Comparison of ENCODE assay signal across 8 cellular contexts in genomic region chr3:159839561-159840379, GRCh38. TPM values are rescaled to one million over a fixed set of nuclear protein-coding genes. Genes with fewer than 3 reads are reported as not detected.
DNase-seq lines count a peak whose midpoint lies in the region; ATAC-seq and TF ChIP-seq lines count a peak whose summit lies in the region.

Gene SCHIP1 (plus strand): TSS chr3:159839861.

- H2AFZ ChIP-seq in neuron (ENCODE audit: low read depth, low read length) = peak within 1 kb of the TSS; percentile 36

- H3K36me3 ChIP-seq in gastroesophageal sphincter (no peaks in the 10 kb centered on the region), neuron (ENCODE audit: insufficient read depth, low read length) (no peaks in the 10 kb centered on the region), Caco-2 (ENCODE audit: control insufficient read depth, insufficient read depth, low read length) (no peaks in the 10 kb centered on the region)

- no peak for TF ChIP-seq EP300 in gastroesophageal sphincter (IDR thresholded peaks at IDR 0.05)

- H3K27ac ChIP-seq in gastroesophageal sphincter = peak within 1 kb of the TSS; percentile 19 to 86 (median 80)

- peak; percentile 3 for DNase-seq in activated CD4-positive, alpha-beta T cell treated with anti-CD3 and anti-CD28 coated beads for 48 hours
- DNase-seq in activated CD4-positive, alpha-beta T cell treated with anti-CD3 and anti-CD28 coated beads, Interleukin-2, amount 50 U/mL, for 4 hours = no peak
- DNase-seq in NCI-H69 (lab: John Stamatoyannopoulos, UW) (peak; percentile 94), HuH-7.5 (ENCODE audit: low spot score) (no peak), Caco-2 (no peak)
- DNase-seq in stimulated activated CD4-positive, alpha-beta T cell treated with anti-CD3 and anti-CD28 coated beads, Interleukin-4, amount 100 ng/mL, for 4 hours = no peak

- TF ChIP-seq CTCF in gastroesophageal sphincter (IDR thresholded peaks at IDR 0.05) (no peak), Caco-2 (IDR thresholded peaks at IDR 0.05; ENCODE audit: insufficient read depth in 1 of 2, low read depth in 1 of 2, low read length in 1 of 2, severe bottlenecking in 1 of 2, unreplicated experiment in 1 of 2) (no peak)

- CTCF ChIA-PET in Caco-2 (lab: Charles Lee) = interaction anchor here (0.7 kb wide), 1 partner anchor 101 kb away, joined by 3 read pairs; no protein-coding TSS in a partner anchor

- H3K9me3 ChIP-seq in gastroesophageal sphincter (no peaks in the 10 kb centered on the region), neuron (ENCODE audit: low read length) (no peaks in the 10 kb centered on the region), Caco-2 (no peaks in the 10 kb centered on the region)

- H3K4me1 ChIP-seq in gastroesophageal sphincter (peaks cover 16 to 95% (median 19%) of the 10 kb centered on the region in 3 donors), neuron (ENCODE audit: insufficient read depth, low read length) (peaks cover 23% of the 10 kb centered on the region), Caco-2 (no peaks in the 10 kb centered on the region; the same call in 1 of the 2 replicates)

- H3K27me3 ChIP-seq in gastroesophageal sphincter (no peaks in the 10 kb centered on the region), neuron (ENCODE audit: insufficient read depth, low read length) (no peaks in the 10 kb centered on the region), Caco-2 (replicated peaks; ENCODE audit: control insufficient read depth, insufficient read depth, low read length) (no peaks in the 10 kb centered on the region)

- POLR2A ChIA-PET in Caco-2 (lab: Charles Lee) = no interaction called here

- no peaks in the 10 kb centered on the region for H3K9me3 Mint-ChIP-seq in Caco-2 (ENCODE audit: unreplicated experiment)

- H3K36me3 Mint-ChIP-seq in Caco-2 (ENCODE audit: insufficient read depth, unreplicated experiment) = no peaks in the 10 kb centered on the region

- peak within 1 kb of the TSS; percentile 2 to 52 for H3K4me3 ChIP-seq in gastroesophageal sphincter
- H3K4me3 ChIP-seq in neuron (ENCODE audit: low read length) = peak within 1 kb of the TSS; percentile 83
- no peak within 1 kb of the TSS for H3K4me3 ChIP-seq in Caco-2 (ENCODE audit: low read depth, low read length)

- 19 to 57% methylated on average over 15 of the region's 30 CpGs for WGBS in gastroesophageal sphincter (ENCODE audit: low coverage in 1 of 2), 2 donors

- H3K27me3 Mint-ChIP-seq in Caco-2 (ENCODE audit: insufficient read depth, unreplicated experiment) = no peaks in the 10 kb centered on the region

- H3K27ac Mint-ChIP-seq in Caco-2 (ENCODE audit: unreplicated experiment) = no peak within 1 kb of the TSS

- intact Hi-C loops in Caco-2 (cut with micrococcal nuclease; ENCODE audit: unreplicated experiment) = loop anchor here (2.0 kb wide), 1 partner anchor 15 kb away; no protein-coding TSS in a partner anchor

- peak; percentile 20 for ATAC-seq in gastroesophageal sphincter

- BruUV-seq in Caco-2 (replicated peaks; lab: Mats Ljungman, UMichigan) = no TSS peak

- no peaks in the 10 kb centered on the region for H3K4me1 Mint-ChIP-seq in Caco-2 (ENCODE audit: low read depth, unreplicated experiment)

- H3K4me3 Mint-ChIP-seq in Caco-2 (ENCODE audit: unreplicated experiment) = no peak within 1 kb of the TSS

- peak in 1 of 2 donors; percentile 14 for TF ChIP-seq POLR2A in gastroesophageal sphincter (IDR thresholded peaks at IDR 0.05)

RNA-seq across cellular contexts. Expression of gene SCHIP1, which starts in this region (rescaled TPM):
- total RNA-seq in gastroesophageal sphincter (10 to 100 TPM; 19.6 to 47.1 (median 30.2) TPM), Caco-2 (2022) (3.0 and 3.4 TPM in 2 replicates)

Comparison
In these comparisons a context has a peak if more than half of its experiments do, and no peak if none do; other contexts are left out.
1. DNase-seq: peak in activated CD4-positive, alpha-beta T cell treated with anti-CD3 and anti-CD28 coated beads for 48 hours (single experiment) and NCI-H69 (single experiment); none in activated CD4-positive, alpha-beta T cell treated with anti-CD3 and anti-CD28 coated beads, Interleukin-2, amount 50 U/mL, for 4 hours (0 of 2), HuH-7.5 (single experiment), Caco-2 (0 of 2) and stimulated activated CD4-positive, alpha-beta T cell treated with anti-CD3 and anti-CD28 coated beads, Interleukin-4, amount 100 ng/mL, for 4 hours (0 of 2).